ENCODE assay signal across 8 cellular contexts in genomic region chr6:163419413-163420314, GRCh38. TPM values are rescaled to one million over a fixed set of nuclear protein-coding genes. Genes with fewer than 3 reads are reported as not detected.
DNase-seq lines count a peak whose midpoint lies in the region; ATAC-seq, FAIRE-seq and TF ChIP-seq lines count a peak whose summit lies in the region.

No MANE protein-coding gene starts in this region.

- H3K27ac Mint-ChIP-seq in dendritic cell treated with granulocyte-macrophage colony-stimulating factor and Interleukin-4, amounts not matched to agents 40 ng/mL and 50 ng/mL, for 4 days: peak overlapping the region; percentile 34
- H3K27ac Mint-ChIP-seq in naive thymus-derived CD8-positive, alpha-beta T cell: peak overlapping the region in 4 of 10 donors; percentile 32 to 79 (median 44)

- H3K4me1 ChIP-seq in A549 (peaks cover 49% of the 10 kb centered on the region), HUES64 (ENCODE audit: insufficient read depth, low read length) (peaks cover 62% of the 10 kb centered on the region)

- no peak for TF ChIP-seq POLR2A in A549 (IDR thresholded peaks at IDR 0.05; ENCODE audit: low read length)

- no peak for TF ChIP-seq RAD21 in A549 (conservative IDR thresholded peaks at IDR 0.05 in 1 of 2, IDR thresholded peaks at IDR 0.05 in 1 of 2)

- H3K27ac ChIP-seq in A549 (peak overlapping the region in 1 of 2 experiments; percentile 53; a peak in 2 of 6 replicates), HUES64 (ENCODE audit: low read depth, low read length) (no peak overlapping the region; the same call in 1 of the 2 replicates)

- ATAC-seq in A549 (no peak), GM19035 (IDR thresholded peaks at IDR 0.05; ENCODE audit: unreplicated experiment) (no peak)
- no peak for ATAC-seq in naive thymus-derived CD8-positive, alpha-beta T cell

- no peak for FAIRE-seq in A549 (lab: Jason Lieb, UNC)

- H3K36me3 ChIP-seq in HUES64 (ENCODE audit: insufficient read depth, low read length): no peaks in the 10 kb centered on the region

- no peak overlapping the region for H3K9ac ChIP-seq in HUES64 (ENCODE audit: low read depth, low read length)

- CTCF ChIA-PET in A549 (lab: Yijun Ruan, JAX): interaction anchor here (0.7 to 0.9 kb wide), 2 partner anchors 136 to 239 kb away, joined by 3 read pairs; no protein-coding TSS in a partner anchor

- peaks cover 56% of the 10 kb centered on the region for H3K4me1 Mint-ChIP-seq in dendritic cell treated with granulocyte-macrophage colony-stimulating factor and Interleukin-4, amounts not matched to agents 40 ng/mL and 50 ng/mL, for 4 days (ENCODE audit: low read depth)
- peaks cover 27 to 64% (median 43%) of the 10 kb centered on the region in 4 donors for H3K4me1 Mint-ChIP-seq in naive thymus-derived CD8-positive, alpha-beta T cell

- WGBS in A549 (ENCODE audit: missing lambda C conversion rate): 26% methylated on average over 7 of the region's 7 CpGs
- 66% methylated on average over 5 of the region's 7 CpGs for WGBS in HUES64

- H3K36me3 Mint-ChIP-seq in dendritic cell treated with granulocyte-macrophage colony-stimulating factor and Interleukin-4, amounts not matched to agents 40 ng/mL and 50 ng/mL, for 4 days (ENCODE audit: low read depth): peaks cover 41% of the 10 kb centered on the region
- no peaks in the 10 kb centered on the region for H3K36me3 Mint-ChIP-seq in naive thymus-derived CD8-positive, alpha-beta T cell

- H3K27me3 Mint-ChIP-seq in dendritic cell treated with granulocyte-macrophage colony-stimulating factor and Interleukin-4, amounts not matched to agents 40 ng/mL and 50 ng/mL, for 4 days: no peaks in the 10 kb centered on the region
- no peaks in the 10 kb centered on the region for H3K27me3 Mint-ChIP-seq in naive thymus-derived CD8-positive, alpha-beta T cell

- no peaks in the 10 kb centered on the region for H3K9me3 ChIP-seq in A549
- H3K9me3 ChIP-seq in HUES64 (ENCODE audit: insufficient read depth, low read depth, low read length): no peaks in the 10 kb centered on the region

- H3K27me3 ChIP-seq in HUES64 (ENCODE audit: insufficient read depth, low read length): no peaks in the 10 kb centered on the region

- POLR2A ChIA-PET in A549 (lab: Yijun Ruan, JAX): no interaction called here
- POLR2A ChIA-PET in naive thymus-derived CD8-positive, alpha-beta T cell (lab: Charles Lee): no interaction called here

- no peak for TF ChIP-seq CTCF in A549 (IDR thresholded peaks at IDR 0.05)

- H3K9me3 Mint-ChIP-seq in dendritic cell treated with granulocyte-macrophage colony-stimulating factor and Interleukin-4, amounts not matched to agents 40 ng/mL and 50 ng/mL, for 4 days: no peaks in the 10 kb centered on the region
- no peaks in the 10 kb centered on the region for H3K9me3 Mint-ChIP-seq in naive thymus-derived CD8-positive, alpha-beta T cell

- peak overlapping the region; percentile 92 for H3K4me2 ChIP-seq in A549

- intact Hi-C loops in dendritic cell treated with granulocyte-macrophage colony-stimulating factor and Interleukin-4, amounts not matched to agents 40 ng/mL and 50 ng/mL, for 4 days (cut with micrococcal nuclease): loop anchor here (5.0 kb wide), 1 partner anchor 688 kb away; no protein-coding TSS in a partner anchor

- TF ChIP-seq EP300 in A549 (IDR thresholded peaks at IDR 0.05): no peak

- DNase-seq in A549 (ENCODE audit: low read depth in 1 of 2, low spot score in 1 of 2) (no peak), NCI-H345 (lab: John Stamatoyannopoulos, UW) (no peak), Kasumi-1 (lab: John Stamatoyannopoulos, UW) (no peak)
- DNase-seq in naive thymus-derived CD8-positive, alpha-beta T cell: no peak
- no peak for DNase-seq in activated CD4-positive, alpha-beta T cell treated with anti-CD3 and anti-CD28 coated beads, Interleukin-2, amount 50 U/mL, for 48 hours

- H3K4me3 Mint-ChIP-seq in dendritic cell treated with granulocyte-macrophage colony-stimulating factor and Interleukin-4, amounts not matched to agents 40 ng/mL and 50 ng/mL, for 4 days: peak overlapping the region; percentile 74
- H3K4me3 Mint-ChIP-seq in naive thymus-derived CD8-positive, alpha-beta T cell: peak overlapping the region in 6 of 10 donors; percentile 19 to 50 (median 38)

- H3K4me3 ChIP-seq in A549: no peak overlapping the region
- 0 out of 2 replicates have a peak overlapping the region, but pooled peaks have one; percentile 9 for H3K4me3 ChIP-seq in HUES64 (ENCODE audit: low read length)

TF ChIP-seq in A549, 52 proteins besides CTCF, POLR2A, EP300 and RAD21:
- TF ChIP-seq GATA3 (IDR thresholded peaks at IDR 0.05; ENCODE audit: borderline replicate concordance) (no peak), REST (IDR thresholded peaks at IDR 0.05) (peak; percentile 44; the same call in 1 of the 2 replicates), EHF (CRISPR knock-in tag; IDR thresholded peaks at IDR 0.05) (no peak)

RNA-seq across cellular contexts. Expression of gene QKI, which starts 5.1 kb away (rescaled TPM):
- polyA plus RNA-seq in A549 (2011; rRNA removed) (90.5 and 98.2 TPM in 2 replicates), A549 (2017; fragmentation: RNase III; extraction: RNeasy Plus Mini Kit Qiagen cat#74134 plus additional on column Dnase treatment) (69.5 to 74.5 TPM (median 71.9 TPM) in 3 replicates)
- 61.4 and 77.8 TPM in 2 replicates for polyA plus RNA-seq in A549 (2012; cell fraction: cytosol; rRNA removed)
- 50.1 and 51.2 TPM in 2 replicates for polyA plus RNA-seq in A549 (2012; cell fraction: nucleus; rRNA removed)
- 184 and 220 TPM in 2 replicates for polyA minus RNA-seq in A549 (2011; rRNA and poly(A)+ RNA removed)
- polyA plus RNA-seq in HUES64 (2013, experiment 1 of 2): 133 TPM
- 152 TPM for polyA plus RNA-seq in HUES64 (2013, experiment 2 of 2)
- 10 to 100 TPM; 64.0 to 65.7 TPM for total RNA-seq in naive thymus-derived CD8-positive, alpha-beta T cell
- polyA plus RNA-seq in naive thymus-derived CD8-positive, alpha-beta T cell: 10 to 100 TPM in 2 of 3 donors, 1 to 10 TPM in 1; 8.8 to 36.0 (median 29.6) TPM
